17 cellular contexts compared by ENCODE assay signal in the genomic region with DNA sequence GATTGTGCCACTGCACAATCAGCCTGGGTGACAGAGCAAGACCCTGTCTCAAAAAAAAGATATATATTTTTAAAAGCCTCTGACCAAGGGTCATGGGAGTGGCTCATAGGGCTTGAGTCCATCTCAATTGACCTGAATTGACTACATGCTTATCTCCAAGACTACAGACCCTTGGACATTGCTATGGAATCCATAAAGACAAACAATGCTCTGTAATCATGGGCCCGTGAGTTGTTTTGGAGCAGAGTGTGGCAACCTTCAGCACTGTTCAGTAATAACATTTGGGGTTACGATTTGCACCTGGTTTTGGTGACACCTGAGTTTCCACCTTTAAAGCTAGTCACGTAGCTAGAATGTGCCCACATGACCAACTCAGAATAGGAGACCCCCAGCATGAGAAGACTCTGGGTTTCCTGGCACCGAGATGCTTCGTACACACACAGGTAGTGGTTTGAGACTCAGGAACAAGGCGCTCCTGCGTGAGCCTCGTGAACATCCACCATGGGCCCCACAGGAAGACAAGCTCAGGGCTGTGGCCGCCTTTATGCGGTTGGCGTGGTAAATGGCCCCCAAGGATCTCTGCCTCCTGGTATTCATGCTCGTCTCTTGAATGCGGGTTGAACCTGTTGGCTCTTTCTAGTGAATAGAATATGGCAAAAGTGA. TPM values are rescaled to one million over a fixed set of nuclear protein-coding genes. Genes with fewer than 3 reads are reported as not detected.
DNase-seq lines count a peak whose midpoint lies in the region; ATAC-seq and TF ChIP-seq lines count a peak whose summit lies in the region.
"Had no signal": no experiment of that assay in that cellular context is flagged by ENCODE, and none has a peak within 500 bp of the region (broad histone marks: within the 10 kb centered on the region; RNA-seq: fewer than 3 reads in every experiment).

No MANE protein-coding gene starts in this region.

- peaks cover 0 to 1% (median 0%) of the 10 kb centered on the region in 7 donors for H3K9me3 Mint-ChIP-seq in CD4-positive, CD25-positive, alpha-beta regulatory T cell
- H3K9me3 Mint-ChIP-seq in activated CD8-positive, alpha-beta T cell treated with anti-CD3 and anti-CD28 coated beads, Interleukin-2, amount 10 ng/mL, durations not matched to agents 7 days and 5 days (ENCODE audit: insufficient read depth): no peaks in the 10 kb centered on the region

- peak overlapping the region in 3 of 4 donors; percentile 42 to 53 (median 48) for H3K4me3 Mint-ChIP-seq in CD4-positive, CD25-positive, alpha-beta regulatory T cell
- H3K4me3 Mint-ChIP-seq in activated CD8-positive, alpha-beta T cell treated with anti-CD3 and anti-CD28 coated beads, Interleukin-2, amount 10 ng/mL, durations not matched to agents 7 days and 5 days: peak overlapping the region; percentile 49

- H3K27ac Mint-ChIP-seq in CD4-positive, CD25-positive, alpha-beta regulatory T cell: peak overlapping the region; percentile 44 to 93 (median 73)
- H3K27ac Mint-ChIP-seq in activated CD8-positive, alpha-beta T cell treated with anti-CD3 and anti-CD28 coated beads, Interleukin-2, amount 10 ng/mL, durations not matched to agents 7 days and 5 days: peak overlapping the region; percentile 98

- H3K4me1 Mint-ChIP-seq in CD4-positive, CD25-positive, alpha-beta regulatory T cell: peaks cover 10 to 64% (median 37%) of the 10 kb centered on the region in 4 donors
- H3K4me1 Mint-ChIP-seq in activated CD8-positive, alpha-beta T cell treated with anti-CD3 and anti-CD28 coated beads, Interleukin-2, amount 10 ng/mL, durations not matched to agents 7 days and 5 days (ENCODE audit: low read depth): peaks cover 89% of the 10 kb centered on the region

- peak overlapping the region; percentile 43 for H3K27ac ChIP-seq in CD4-positive, CD25-positive, alpha-beta regulatory T cell (ENCODE audit: insufficient read depth, low read length, poor library complexity, severe bottlenecking)
- H3K27ac ChIP-seq: prostate gland, vagina had no signal

- H3K9me3 ChIP-seq in CD4-positive, CD25-positive, alpha-beta regulatory T cell (ENCODE audit: control insufficient read depth in 2 of 2, low read length in 2 of 2): no peaks in the 10 kb centered on the region
- H3K9me3 ChIP-seq in mucosa of descending colon: no peaks in the 10 kb centered on the region
- H3K9me3 ChIP-seq: BE2C, prostate gland, SK-N-SH, vagina had no signal

- H3K4me3 ChIP-seq in CD4-positive, CD25-positive, alpha-beta regulatory T cell (ENCODE audit: low read depth, low read length): no peak overlapping the region
- H3K4me3 ChIP-seq in mucosa of descending colon: no peak overlapping the region
- H3K4me3 ChIP-seq: GM12878, prostate gland, vagina had no signal

- CTCF ChIA-PET in activated CD8-positive, alpha-beta T cell treated with anti-CD3 and anti-CD28 coated beads, Interleukin-2, amount 10 ng/mL, durations not matched to agents 7 days and 5 days (lab: Charles Lee): interaction anchor here (2.8 kb wide), 1 partner anchor 280 kb away, joined by 11 read pairs; no protein-coding TSS in a partner anchor

- no peaks in the 10 kb centered on the region for H3K27me3 ChIP-seq in CD4-positive, CD25-positive, alpha-beta regulatory T cell (ENCODE audit: control insufficient read depth, insufficient read depth, low read length)
- H3K27me3 ChIP-seq: BE2C, vagina had no signal

- peak; percentile 15 to 18 for ATAC-seq in CD4-positive, CD25-positive, alpha-beta regulatory T cell (ENCODE audit: low read depth in 2 of 2)
- peak; percentile 46 for ATAC-seq in activated CD8-positive, alpha-beta T cell treated with anti-CD3 and anti-CD28 coated beads, Interleukin-2, amount 10 ng/mL, durations not matched to agents 7 days and 5 days
- ATAC-seq in mucosa of descending colon: peak; percentile 30
- no peak for ATAC-seq in HG03159 (IDR thresholded peaks at IDR 0.05; ENCODE audit: unreplicated experiment)
- ATAC-seq: GM12878 had no signal

- intact Hi-C loops in mucosa of descending colon (cut with DNase I, micrococcal nuclease): loop anchor here in 1 of 2 donors (5.0 kb wide), 1 partner anchor 268 kb away; no protein-coding TSS in a partner anchor

- peaks cover 59% of the 10 kb centered on the region for H3K4me1 ChIP-seq in CD4-positive, CD25-positive, alpha-beta regulatory T cell (ENCODE audit: control insufficient read depth, insufficient read depth, low read length, poor library complexity, severe bottlenecking)
- H3K4me1 ChIP-seq in mucosa of descending colon (ENCODE audit: low read depth): no peaks in the 10 kb centered on the region
- H3K4me1 ChIP-seq: BE2C, prostate gland, vagina had no signal

- POLR2A ChIA-PET in activated CD8-positive, alpha-beta T cell treated with anti-CD3 and anti-CD28 coated beads, Interleukin-2, amount 10 ng/mL, durations not matched to agents 7 days and 5 days (lab: Charles Lee): interaction anchor here (0.6 to 1.1 kb wide), 4 partner anchors 12 to 363 kb away, joined by 3 to 5 read pairs (median 3); a partner anchor contains a TSS

- peaks cover under 1% of the 10 kb centered on the region for H3K36me3 Mint-ChIP-seq in CD4-positive, CD25-positive, alpha-beta regulatory T cell
- H3K36me3 Mint-ChIP-seq in activated CD8-positive, alpha-beta T cell treated with anti-CD3 and anti-CD28 coated beads, Interleukin-2, amount 10 ng/mL, durations not matched to agents 7 days and 5 days (ENCODE audit: low read depth): peaks cover 22% of the 10 kb centered on the region

- no peak for TF ChIP-seq CTCF in mucosa of descending colon (IDR thresholded peaks at IDR 0.05)

- no peaks in the 10 kb centered on the region for H3K27me3 Mint-ChIP-seq in CD4-positive, CD25-positive, alpha-beta regulatory T cell
- H3K27me3 Mint-ChIP-seq in activated CD8-positive, alpha-beta T cell treated with anti-CD3 and anti-CD28 coated beads, Interleukin-2, amount 10 ng/mL, durations not matched to agents 7 days and 5 days (ENCODE audit: low read depth): peaks cover 2% of the 10 kb centered on the region

- no peaks in the 10 kb centered on the region for H3K36me3 ChIP-seq in CD4-positive, CD25-positive, alpha-beta regulatory T cell (ENCODE audit: control insufficient read depth, insufficient read depth, low read length)
- H3K36me3 ChIP-seq in mucosa of descending colon (ENCODE audit: low read depth): no peaks in the 10 kb centered on the region
- H3K36me3 ChIP-seq: BE2C, prostate gland, vagina had no signal

- peak in 2 of 3 donors; percentile 61 to 78 for DNase-seq in CD4-positive, CD25-positive, alpha-beta regulatory T cell
- DNase-seq in HuH-7 (ENCODE audit: low spot score) (peak; percentile 20), mucosa of descending colon (peak in 1 of 3 donors; percentile 66), NAMALWA (ENCODE audit: low spot score) (no peak), CD1c-positive myeloid dendritic cell (ENCODE audit: extremely low spot score) (no peak), SHP77 (lab: John Stamatoyannopoulos, UW) (no peak)
- DNase-seq in activated CD8-positive, alpha-beta T cell treated with anti-CD3 and anti-CD28 coated beads, Interleukin-2, amount 10 ng/mL, durations not matched to agents 7 days and 5 days: peak; percentile 86
- DNase-seq: activated CD4-positive, CD25-positive, alpha-beta regulatory T cell treated with anti-CD3 and anti-CD28 coated beads, Interleukin-2, amount 50 U/mL, for 72 hours; amniotic stem cell; BE2C; EL; head of caudate nucleus; SK-N-SH had no signal

RNA-seq across cellular contexts. Expression of a gene that starts 26.5 kb away (rescaled TPM):
- total RNA-seq in CD4-positive, CD25-positive, alpha-beta regulatory T cell: 33.9 TPM
- 10 to 100 TPM; 11.9 to 21.6 (median 15.0) TPM for polyA plus RNA-seq in CD4-positive, CD25-positive, alpha-beta regulatory T cell
- 100 to 1,000 TPM; 165 to 166 TPM for total RNA-seq in activated CD8-positive, alpha-beta T cell treated with anti-CD3 and anti-CD28 coated beads, Interleukin-2, amount 10 ng/mL, durations not matched to agents 7 days and 5 days
- 10 to 100 TPM in 1 of 3 donors, 1 to 10 TPM in 2; 3.7 to 21.8 (median 5.6) TPM for total RNA-seq in mucosa of descending colon

Comparison
In these comparisons a context has a peak if more than half of its experiments do, and no peak if none do; other contexts are left out.
1. DNase-seq: peak in CD4-positive, CD25-positive, alpha-beta regulatory T cell (2 of 3), HuH-7 (single experiment) and activated CD8-positive, alpha-beta T cell treated with anti-CD3 and anti-CD28 coated beads, Interleukin-2, amount 10 ng/mL, durations not matched to agents 7 days and 5 days (single experiment); none in NAMALWA (single experiment), CD1c-positive myeloid dendritic cell (single experiment) and SHP77 (0 of 2).